Comparison of ENCODE assay signal across 10 cellular contexts in genomic region chr9:738209-738915, GRCh38.
DNase-seq lines count a peak whose midpoint lies in the region; ATAC-seq, FAIRE-seq and TF ChIP-seq lines count a peak whose summit lies in the region.
"Had no signal": no experiment of that assay in that cellular context is flagged by ENCODE, and none has a peak within 500 bp of the region (broad histone marks: within the 10 kb centered on the region; RNA-seq: fewer than 3 reads in every experiment).

No MANE protein-coding gene starts in this region.

- no peaks in the 10 kb centered on the region for H3K27me3 Mint-ChIP-seq in T-helper 17 cell
- H3K27me3 Mint-ChIP-seq: activated naive CD4-positive, alpha-beta T cell treated with anti-CD3 and anti-CD28 coated beads, Interleukin-2, amount 50 U/mL, for 24 hours had no signal

- peaks cover 36% of the 10 kb centered on the region for H3K36me3 ChIP-seq in lower lobe of right lung

- no peak overlapping the region for H3K4me3 Mint-ChIP-seq in T-helper 17 cell
- H3K4me3 Mint-ChIP-seq: activated naive CD4-positive, alpha-beta T cell treated with anti-CD3 and anti-CD28 coated beads, Interleukin-2, amount 50 U/mL, for 24 hours had no signal

- TF ChIP-seq CTCF in lower lobe of right lung (IDR thresholded peaks at IDR 0.05): no peak

- H3K27me3 ChIP-seq in lower lobe of right lung (ENCODE audit: low read depth): no peaks in the 10 kb centered on the region

- H3K4me1 Mint-ChIP-seq in T-helper 17 cell: peaks cover 2% of the 10 kb centered on the region
- H3K4me1 Mint-ChIP-seq: activated naive CD4-positive, alpha-beta T cell treated with anti-CD3 and anti-CD28 coated beads, Interleukin-2, amount 50 U/mL, for 24 hours had no signal

- H3K9me3 ChIP-seq in lower lobe of right lung (no peaks in the 10 kb centered on the region), T-helper 17 cell (ENCODE audit: control insufficient read depth, low read length, poor library complexity, severe bottlenecking) (no peaks in the 10 kb centered on the region)

- peak; percentile 86 to 87 for ATAC-seq in lower lobe of right lung
- ATAC-seq in T-helper 17 cell: no peak

- no peak overlapping the region for H3K4me3 ChIP-seq in lower lobe of right lung

- DNase-seq in DMS53 (lab: John Stamatoyannopoulos, UW) (peak; percentile 50), DMS53 treated with DMSO at 0.1 percent for 48 hours (lab: John Stamatoyannopoulos, UW; ENCODE audit: unreplicated experiment) (no peak), dedifferentiated amniotic fluid mesenchymal stem cell (ENCODE audit: extremely low spot score) (peak; percentile 79), lower lobe of right lung (peak; percentile 50), urothelium cell line (ENCODE audit: low spot score) (peak; percentile 61), T-helper 1 cell (no peak), T-helper 17 cell (no peak)
- no peak for DNase-seq in activated CD4-positive, alpha-beta T cell treated with anti-CD3 and anti-CD28 coated beads for 4 hours

- H3K36me3 Mint-ChIP-seq in T-helper 17 cell (ENCODE audit: low read depth): peaks cover 3% of the 10 kb centered on the region

- no peak overlapping the region for H3K27ac Mint-ChIP-seq in T-helper 17 cell
- H3K27ac Mint-ChIP-seq: activated naive CD4-positive, alpha-beta T cell treated with anti-CD3 and anti-CD28 coated beads, Interleukin-2, amount 50 U/mL, for 24 hours had no signal

- H3K4me1 ChIP-seq in lower lobe of right lung: peaks cover 32% of the 10 kb centered on the region

- FAIRE-seq in urothelium cell line (lab: Jason Lieb, UNC): no peak

- peak overlapping the region; percentile 54 for H3K27ac ChIP-seq in lower lobe of right lung
- H3K27ac ChIP-seq: 22Rv1 had no signal

- intact Hi-C loops in lower lobe of right lung (cut with DNase I): no loop called here

Comparison
In these comparisons a context has a peak if more than half of its experiments do, and no peak if none do; other contexts are left out.
1. DNase-seq: peak in DMS53 (single experiment), dedifferentiated amniotic fluid mesenchymal stem cell (single experiment), lower lobe of right lung (single experiment) and urothelium cell line (single experiment); none in DMS53 treated with DMSO at 0.1 percent for 48 hours (single experiment), activated CD4-positive, alpha-beta T cell treated with anti-CD3 and anti-CD28 coated beads for 4 hours (0 of 2), T-helper 1 cell (0 of 5) and T-helper 17 cell (0 of 3).